9 cellular contexts compared by ENCODE assay signal in the genomic region with DNA sequence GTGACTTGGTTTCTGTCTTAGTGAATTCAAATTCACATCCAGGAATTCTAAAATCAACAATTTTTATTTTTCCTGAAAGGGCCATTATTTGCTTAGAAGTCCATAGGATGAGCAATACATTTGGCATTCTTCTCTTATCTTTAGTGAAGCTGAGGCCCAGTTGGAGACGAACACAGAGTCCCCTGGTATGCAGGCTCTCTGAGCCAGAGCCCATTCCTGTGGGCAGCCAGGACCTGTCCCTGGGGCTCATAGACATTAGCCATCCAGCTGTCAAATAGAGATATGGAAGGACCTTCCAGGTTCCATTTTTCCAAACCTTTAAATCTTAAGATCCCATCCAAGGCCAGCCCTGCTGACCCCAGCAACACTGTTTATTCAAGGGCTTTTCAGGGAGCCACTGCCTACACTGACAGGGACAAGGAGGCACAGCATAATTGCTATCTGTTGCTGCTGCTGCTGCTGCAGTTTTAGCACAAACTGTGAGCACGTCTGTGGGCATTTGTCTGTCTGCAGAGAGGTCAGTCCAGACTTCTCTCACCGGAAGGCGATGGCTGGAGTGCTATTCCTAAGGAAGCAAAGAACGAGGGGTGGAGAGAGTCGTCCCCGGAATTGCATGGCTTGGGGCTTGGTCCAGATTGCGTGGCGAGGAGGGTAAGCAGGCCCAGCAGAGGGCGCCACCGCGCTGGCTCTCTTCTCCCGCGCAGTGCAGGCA.
A peak's percentile ranks its signal among the peaks of the same experiment; 100 is the strongest.
DNase-seq lines count a peak whose midpoint lies in the region; ATAC-seq and TF ChIP-seq lines count a peak whose summit lies in the region.
"Had no signal": no experiment of that assay in that cellular context is flagged by ENCODE, and none has a peak within 500 bp of the region (broad histone marks: within the 10 kb centered on the region; RNA-seq: fewer than 3 reads in every experiment).

No MANE protein-coding gene starts in this region.

- intact Hi-C loops in lower lobe of right lung (cut with DNase I): no loop called here

- H3K4me1 ChIP-seq in RWPE2 (ENCODE audit: insufficient read depth, poor library complexity, severe bottlenecking) (peaks cover 10% of the 10 kb centered on the region), lower lobe of right lung (peaks cover 6% of the 10 kb centered on the region)

- peak; percentile 96 for ATAC-seq in GM18868 (IDR thresholded peaks at IDR 0.05; ENCODE audit: unreplicated experiment)
- ATAC-seq in RWPE2 (ENCODE audit: low read depth): peak; percentile 87
- peak; percentile 93 to 95 for ATAC-seq in lower lobe of right lung
- peak; percentile 86 for ATAC-seq in stimulated activated naive CD8-positive, alpha-beta T cell treated with anti-CD3 and anti-CD28 coated beads, Interleukin-15, Interleukin-2, amounts not matched to agents 100 U/mL and 50 U/mL, for 24 hours
- no peak for ATAC-seq in HG03520 (IDR thresholded peaks at IDR 0.05; ENCODE audit: unreplicated experiment)

- peak; percentile 92 for TF ChIP-seq CTCF in C4-2B (conservative IDR thresholded peaks at IDR 0.05)
- peak; percentile 79 for TF ChIP-seq CTCF in RWPE2 (IDR thresholded peaks at IDR 0.05; ENCODE audit: poor library complexity, severe bottlenecking)
- TF ChIP-seq CTCF in lower lobe of right lung (IDR thresholded peaks at IDR 0.05): peak; percentile 73

- H3K27me3 ChIP-seq in RWPE2 (ENCODE audit: insufficient read depth, poor library complexity, severe bottlenecking): no peaks in the 10 kb centered on the region
- no peaks in the 10 kb centered on the region for H3K27me3 ChIP-seq in lower lobe of right lung (ENCODE audit: low read depth)

- H3K9me3 ChIP-seq in RWPE2 (ENCODE audit: severe bottlenecking) (no peaks in the 10 kb centered on the region), lower lobe of right lung (no peaks in the 10 kb centered on the region)

- H3K27ac ChIP-seq in C4-2B (no peak overlapping the region), RWPE2 (ENCODE audit: poor library complexity, severe bottlenecking) (peak overlapping the region; percentile 34), lower lobe of right lung (no peak overlapping the region)

- no peaks in the 10 kb centered on the region for H3K36me3 ChIP-seq in RWPE2 (ENCODE audit: low read depth)
- no peaks in the 10 kb centered on the region for H3K36me3 ChIP-seq in lower lobe of right lung

- no peak overlapping the region for H3K4me3 ChIP-seq in RWPE2 (ENCODE audit: severe bottlenecking)
- H3K4me3 ChIP-seq in lower lobe of right lung: no peak overlapping the region

- peak; percentile 46 for DNase-seq in HuH-7 (ENCODE audit: low spot score)
- no peak for DNase-seq in RWPE2 (ENCODE audit: low spot score)
- peak; percentile 79 for DNase-seq in dedifferentiated amniotic fluid mesenchymal stem cell (ENCODE audit: extremely low spot score)
- peak; percentile 79 for DNase-seq in lower lobe of right lung
- DNase-seq in stimulated activated naive CD8-positive, alpha-beta T cell treated with anti-CD3 and anti-CD28 coated beads, Interleukin-15, Interleukin-2, amounts not matched to agents 100 U/mL and 50 U/mL, for 24 hours: peak; percentile 73
- DNase-seq: activated B cell treated with CpG ODN at 0.5 μM for 24 hours had no signal
